Comparison of ENCODE assay signal across 8 cellular contexts in the genomic region with DNA sequence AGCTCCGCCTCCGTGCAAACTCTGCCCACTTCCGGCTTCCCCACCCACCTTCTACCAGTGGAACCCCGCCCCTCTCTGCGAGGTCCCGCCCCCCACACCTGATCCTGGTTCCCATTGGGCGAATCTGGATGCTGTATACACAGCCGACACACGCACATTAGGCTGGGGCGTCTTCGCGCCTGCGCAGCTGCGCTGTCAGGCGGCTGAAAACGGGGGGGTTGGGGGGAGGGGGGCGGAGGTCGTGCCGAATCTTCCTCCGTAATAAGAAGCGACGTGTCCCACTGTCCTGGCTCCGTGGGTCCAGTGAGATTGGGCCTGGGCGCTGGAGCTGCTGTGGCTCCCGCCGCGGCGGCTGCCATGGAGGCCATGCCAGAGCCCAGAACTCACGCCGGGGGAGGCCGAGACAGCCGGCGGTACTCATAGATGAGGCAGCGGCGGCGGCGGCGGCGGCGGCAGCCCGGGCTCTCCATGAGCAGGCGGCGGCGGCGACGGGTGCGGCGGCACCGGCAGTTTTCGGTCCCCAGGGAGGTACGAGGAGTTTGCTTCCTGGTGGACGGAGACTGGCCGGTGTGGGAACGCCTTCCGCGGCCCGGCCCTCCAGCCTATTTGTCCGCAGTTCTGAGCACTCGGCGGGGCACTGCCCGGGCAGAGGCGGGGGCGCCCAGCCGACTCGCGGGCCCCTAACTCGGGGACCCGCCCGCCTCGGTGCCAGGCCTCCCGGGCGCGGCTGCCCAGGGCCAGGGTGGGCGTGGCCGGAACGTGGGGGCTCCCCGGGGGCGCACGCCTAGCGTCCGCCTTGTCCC.
A peak's percentile ranks its signal among the peaks of the same experiment; 100 is the strongest.
DNase-seq lines count a peak whose midpoint lies in the region; ATAC-seq, FAIRE-seq and TF ChIP-seq lines count a peak whose summit lies in the region.

No MANE protein-coding gene starts in this region.

- DNase-seq in Caco-2 (peak; percentile 83 to 95), HTR-8/SVneo (ENCODE audit: insufficient read length, low spot score) (peak; percentile 94), NOMO-1 treated with DMSO at 0.1 percent for 48 hours (lab: John Stamatoyannopoulos, UW; ENCODE audit: unreplicated experiment) (peak; percentile 92), H1 (ENCODE audit: low read depth in 1 of 2, low spot score in 2 of 2) (peak; percentile 86 to 91), mesendoderm (peak; percentile 98)
- peak; percentile 99 for DNase-seq in activated CD8-positive, alpha-beta memory T cell treated with anti-CD3 and anti-CD28 coated beads, Interleukin-2, amount 10 ng/mL, durations not matched to agents 7 days and 5 days
- DNase-seq in stimulated activated CD8-positive, alpha-beta memory T cell treated with anti-CD3 and anti-CD28 coated beads, Interleukin-12 subunit alpha, Interleukin-12 subunit beta, amount 100 ng/mL, for 4 hours (ENCODE audit: low read depth): peak; percentile 94

- POLR2A ChIA-PET in Caco-2 (lab: Charles Lee) (interaction anchor here (0.6 kb wide), 1 partner anchor 322 kb away, joined by 3 read pairs; no protein-coding TSS in a partner anchor), H1 (lab: Charles Lee; ENCODE audit: partially characterized antibody) (interaction anchor here (0.8 to 1.2 kb wide), 3 partner anchors 14 to 355 kb away, joined by 3 to 4 read pairs (median 3); no protein-coding TSS in a partner anchor)

- H2AK5ac ChIP-seq in H1 (ENCODE audit: low read depth, low read length) (no peak overlapping the region), mesendoderm (ENCODE audit: low read length) (no peak overlapping the region)

- no peaks in the 10 kb centered on the region for H3K27me3 Mint-ChIP-seq in Caco-2 (ENCODE audit: insufficient read depth, unreplicated experiment)
- H3K27me3 Mint-ChIP-seq in activated CD8-positive, alpha-beta memory T cell treated with anti-CD3 and anti-CD28 coated beads, Interleukin-2, amount 10 ng/mL, durations not matched to agents 7 days and 5 days: no peaks in the 10 kb centered on the region

- peak overlapping the region; percentile 57 to 77 for H3K4me2 ChIP-seq in H1 (ENCODE audit: insufficient read depth in 1 of 2, low read depth in 2 of 2, low read length in 2 of 2)
- peak overlapping the region; percentile 75 for H3K4me2 ChIP-seq in mesendoderm (ENCODE audit: low read length)

- H3K36me3 Mint-ChIP-seq in Caco-2 (ENCODE audit: insufficient read depth, unreplicated experiment): peaks cover 5% of the 10 kb centered on the region
- peaks cover 8% of the 10 kb centered on the region for H3K36me3 Mint-ChIP-seq in activated CD8-positive, alpha-beta memory T cell treated with anti-CD3 and anti-CD28 coated beads, Interleukin-2, amount 10 ng/mL, durations not matched to agents 7 days and 5 days

- no peaks in the 10 kb centered on the region for H3K79me2 ChIP-seq in H1 (ENCODE audit: control insufficient read depth in 1 of 2, insufficient read depth in 2 of 2, low read length in 2 of 2)
- no peaks in the 10 kb centered on the region for H3K79me2 ChIP-seq in mesendoderm (ENCODE audit: control insufficient read depth, insufficient read depth, low read length)

- H4K8ac ChIP-seq in H1 (ENCODE audit: extremely low read depth, insufficient read depth, low read length): peak overlapping the region; percentile 92; the same call in 1 of the 2 replicates
- H4K8ac ChIP-seq in mesendoderm (ENCODE audit: low read depth, low read length): no peak overlapping the region

- H2BK120ac ChIP-seq in H1 (replicated peaks; ENCODE audit: low read depth, low read length): no peak overlapping the region
- no peak overlapping the region for H2BK120ac ChIP-seq in mesendoderm (ENCODE audit: low read depth, low read length)

- no peak overlapping the region for H2BK12ac ChIP-seq in H1 (ENCODE audit: low read depth, low read length)

- H3K27me3 ChIP-seq in Caco-2 (replicated peaks; ENCODE audit: control insufficient read depth, insufficient read depth, low read length) (no peaks in the 10 kb centered on the region), H1 (replicated peaks in 1 of 4; ENCODE audit: control insufficient read depth in 3 of 4, extremely low read depth in 1 of 4, insufficient read depth in 3 of 4, low read length in 3 of 4) (no peaks in the 10 kb centered on the region), mesendoderm (ENCODE audit: insufficient read depth, low read length, poor library complexity) (no peaks in the 10 kb centered on the region)

- no peaks in the 10 kb centered on the region for H3K23me2 ChIP-seq in H1 (ENCODE audit: low read depth, low read length)

- H3K9ac ChIP-seq in H1 (replicated peaks in 1 of 4; ENCODE audit: extremely low read depth in 1 of 4, low read depth in 3 of 4, low read length in 3 of 4) (peak overlapping the region in 3 of 4 experiments; percentile 71 to 80 (median 71); a peak in 6 of 7 replicates), mesendoderm (ENCODE audit: low read length) (peak overlapping the region; percentile 79)

- H4K20me1 ChIP-seq in H1 (replicated peaks in 1 of 2; ENCODE audit: control insufficient read depth in 1 of 2, insufficient read depth in 2 of 2, low read length in 2 of 2): no peaks in the 10 kb centered on the region

- ATAC-seq in GM21381 (IDR thresholded peaks at IDR 0.05; ENCODE audit: unreplicated experiment): peak; percentile 91
- ATAC-seq in activated CD8-positive, alpha-beta memory T cell treated with anti-CD3 and anti-CD28 coated beads, Interleukin-2, amount 10 ng/mL, durations not matched to agents 7 days and 5 days: peak; percentile 97

- no peak overlapping the region for H2BK20ac ChIP-seq in H1 (ENCODE audit: low read length)

- H3K4me1 ChIP-seq in Caco-2 (0 out of 2 replicates have a peak, but pooled peaks cover 3% of the 10 kb centered on the region), H1 (replicated peaks in 1 of 4; ENCODE audit: control insufficient read depth in 3 of 4, insufficient read depth in 4 of 4, low read length in 3 of 4) (no peaks in the 10 kb centered on the region), mesendoderm (ENCODE audit: control insufficient read depth, low read depth, low read length) (no peaks in the 10 kb centered on the region)

- intact Hi-C loops in Caco-2 (cut with micrococcal nuclease; ENCODE audit: unreplicated experiment): loop anchor here (5.0 kb wide), 1 partner anchor 355 kb away; the partner anchor contains the start of gene MIS18BP1

- BruUV-seq in Caco-2 (replicated peaks; lab: Mats Ljungman, UMichigan): no TSS peak

- H4K5ac ChIP-seq in H1 (ENCODE audit: insufficient read length, low read depth, low read length) (peak overlapping the region; percentile 80), mesendoderm (ENCODE audit: low read length) (no peak overlapping the region)

- FAIRE-seq in HTR-8/SVneo (lab: Jason Lieb, UNC) (peak; percentile 97), H1 (lab: Jason Lieb, UNC) (peak; percentile 74)

- H2AFZ ChIP-seq in H1 (ENCODE audit: low read length): peak overlapping the region; percentile 76; the same call in 1 of the 2 replicates

- H2BK5ac ChIP-seq in H1 (ENCODE audit: low read depth, low read length): peak overlapping the region; percentile 67; the same call in 1 of the 2 replicates
- H2BK5ac ChIP-seq in mesendoderm (ENCODE audit: low read length): no peak overlapping the region

- H3K79me1 ChIP-seq in H1 (ENCODE audit: low read depth, low read length) (no peaks in the 10 kb centered on the region), mesendoderm (ENCODE audit: low read length) (no peaks in the 10 kb centered on the region)

- H3K36me3 ChIP-seq in Caco-2 (ENCODE audit: control insufficient read depth, insufficient read depth, low read length): no peaks in the 10 kb centered on the region
- H3K36me3 ChIP-seq in H1 (ENCODE audit: control insufficient read depth in 2 of 4, insufficient read depth in 4 of 4, low read length in 3 of 4): no peaks in the 10 kb centered on the region
- no peaks in the 10 kb centered on the region for H3K36me3 ChIP-seq in mesendoderm (ENCODE audit: control insufficient read depth, insufficient read depth, low read length)

- TF ChIP-seq POLR2A in H1 (IDR thresholded peaks at IDR 0.05; ENCODE audit: control extremely low read depth in 1 of 2, low read depth in 2 of 2, low read length in 2 of 2): peak; percentile 57 to 72

- no peak; a peak in 1 of 3 replicates for TF ChIP-seq EP300 in H1 (IDR thresholded peaks at IDR 0.05; ENCODE audit: borderline replicate concordance in 1 of 2, low read depth in 2 of 2, low read length in 2 of 2)

- TF ChIP-seq CTCF in Caco-2 (IDR thresholded peaks at IDR 0.05; ENCODE audit: insufficient read depth in 1 of 2, low read depth in 1 of 2, low read length in 1 of 2, severe bottlenecking in 1 of 2, unreplicated experiment in 1 of 2) (no peak), H1 (IDR thresholded peaks at IDR 0.05; ENCODE audit: control extremely low read depth in 1 of 3, insufficient read depth in 1 of 3, low read depth in 1 of 3, low read length in 3 of 3) (no peak)

- peak overlapping the region; percentile 23 for H4K91ac ChIP-seq in H1 (replicated peaks; ENCODE audit: insufficient read length, low read length)

- CTCF ChIA-PET in Caco-2 (lab: Charles Lee): no interaction called here
- CTCF ChIA-PET in activated CD8-positive, alpha-beta memory T cell treated with anti-CD3 and anti-CD28 coated beads, Interleukin-2, amount 10 ng/mL, durations not matched to agents 7 days and 5 days (lab: Charles Lee): interaction anchor here (0.7 to 1.2 kb wide), 3 partner anchors 9 to 356 kb away, joined by 3 read pairs; partner anchors contain the start of gene MIS18BP1
- CTCF ChIA-PET in H1 (lab: Charles Lee; ENCODE audit: partially characterized antibody): interaction anchor here (0.6 to 1.6 kb wide), 4 partner anchors 16 to 356 kb away, joined by 3 to 5 read pairs (median 4); partner anchors contain the start of gene MIS18BP1

- no peak overlapping the region for H2BK15ac ChIP-seq in H1 (ENCODE audit: low read length)
- no peak overlapping the region for H2BK15ac ChIP-seq in mesendoderm (replicated peaks; ENCODE audit: low read depth)

- no peaks in the 10 kb centered on the region for H3K4me1 Mint-ChIP-seq in Caco-2 (ENCODE audit: low read depth, unreplicated experiment)
- peaks cover 17% of the 10 kb centered on the region for H3K4me1 Mint-ChIP-seq in activated CD8-positive, alpha-beta memory T cell treated with anti-CD3 and anti-CD28 coated beads, Interleukin-2, amount 10 ng/mL, durations not matched to agents 7 days and 5 days

- no peaks in the 10 kb centered on the region for H3K9me3 Mint-ChIP-seq in Caco-2 (ENCODE audit: unreplicated experiment)
- peaks cover under 1% of the 10 kb centered on the region for H3K9me3 Mint-ChIP-seq in activated CD8-positive, alpha-beta memory T cell treated with anti-CD3 and anti-CD28 coated beads, Interleukin-2, amount 10 ng/mL, durations not matched to agents 7 days and 5 days (ENCODE audit: low read depth)

- H3K23ac ChIP-seq in H1 (ENCODE audit: insufficient read length): no peak overlapping the region
- H3K23ac ChIP-seq in mesendoderm (ENCODE audit: low read length): no peak overlapping the region

- H3K9me3 ChIP-seq in Caco-2: no peaks in the 10 kb centered on the region
- no peaks in the 10 kb centered on the region; a peak in 1 of 4 replicates for H3K9me3 ChIP-seq in H1 (ENCODE audit: insufficient read depth in 2 of 2, low read depth in 1 of 2, low read length in 1 of 2)

- no peak for TF ChIP-seq RAD21 in H1 (IDR thresholded peaks at IDR 0.05 in 1 of 2, conservative IDR thresholded peaks at IDR 0.05 in 1 of 2; ENCODE audit: low read depth in 2 of 2, low read length in 2 of 2)

- peak overlapping the region; percentile 84 for H3K27ac Mint-ChIP-seq in Caco-2 (ENCODE audit: unreplicated experiment)
- peak overlapping the region; percentile 87 for H3K27ac Mint-ChIP-seq in activated CD8-positive, alpha-beta memory T cell treated with anti-CD3 and anti-CD28 coated beads, Interleukin-2, amount 10 ng/mL, durations not matched to agents 7 days and 5 days

- H3K4me3 ChIP-seq in Caco-2 (ENCODE audit: low read depth, low read length) (peak overlapping the region; percentile 66), H1 (ENCODE audit: extremely low read depth in 1 of 4, insufficient read depth in 2 of 4, low read depth in 3 of 4, low read length in 4 of 4) (peak overlapping the region; percentile 74 to 84 (median 79)), mesendoderm (ENCODE audit: low read length) (peak overlapping the region; percentile 66)

- 0 out of 2 replicates have a peak overlapping the region, but pooled peaks have one; percentile 72 for H3K18ac ChIP-seq in H1 (ENCODE audit: extremely low read depth, low read length)
- peak overlapping the region; percentile 92 for H3K18ac ChIP-seq in mesendoderm (ENCODE audit: low read length)

- WGBS in H1 (ENCODE audit: extremely low coverage in 1 of 2, insufficient coverage in 1 of 2, insufficient read length in 1 of 2, insufficient replicate concordance in 2 of 2, low coverage in 1 of 2, low lambda C conversion rate in 2 of 2, missing lambda C conversion rate in 1 of 2), 2 experiments: 1% methylated on average over 65 of the region's 81 CpGs; no CpG with 5 or more reads in 1 of the 2 experiments
- no CpG with 5 or more reads among the region's 81 CpGs for WGBS in mesendoderm (ENCODE audit: extremely low coverage, insufficient coverage, low lambda C conversion rate)

- H3K4ac ChIP-seq in H1 (replicated peaks; ENCODE audit: insufficient read length, low read depth, low read length) (no peak overlapping the region), mesendoderm (ENCODE audit: low read depth, low read length) (peak overlapping the region; percentile 39)

- H3K27ac ChIP-seq in H1 (ENCODE audit: low read depth, low read length) (peak overlapping the region; percentile 35; the same call in 1 of the 2 replicates), mesendoderm (ENCODE audit: low read depth, low read length) (peak overlapping the region; percentile 93)

- H3K56ac ChIP-seq in H1 (replicated peaks; ENCODE audit: insufficient read length, low read depth, low read length) (no peak overlapping the region), mesendoderm (ENCODE audit: low read length) (peak overlapping the region; percentile 90)

- no peak overlapping the region for H3K14ac ChIP-seq in H1 (ENCODE audit: insufficient read length)

- H3K4me3 Mint-ChIP-seq in Caco-2 (ENCODE audit: unreplicated experiment): peak overlapping the region; percentile 69
- H3K4me3 Mint-ChIP-seq in activated CD8-positive, alpha-beta memory T cell treated with anti-CD3 and anti-CD28 coated beads, Interleukin-2, amount 10 ng/mL, durations not matched to agents 7 days and 5 days: peak overlapping the region; percentile 82

Comparison
In these comparisons a context has a peak if more than half of its experiments do, and no peak if none do; other contexts are left out.
1. Peak in every context shown above with its lines: DNase-seq, ATAC-seq, H3K4me3 ChIP-seq and H3K27ac ChIP-seq.